ENCODE assay signal across 8 cellular contexts in the genomic region with DNA sequence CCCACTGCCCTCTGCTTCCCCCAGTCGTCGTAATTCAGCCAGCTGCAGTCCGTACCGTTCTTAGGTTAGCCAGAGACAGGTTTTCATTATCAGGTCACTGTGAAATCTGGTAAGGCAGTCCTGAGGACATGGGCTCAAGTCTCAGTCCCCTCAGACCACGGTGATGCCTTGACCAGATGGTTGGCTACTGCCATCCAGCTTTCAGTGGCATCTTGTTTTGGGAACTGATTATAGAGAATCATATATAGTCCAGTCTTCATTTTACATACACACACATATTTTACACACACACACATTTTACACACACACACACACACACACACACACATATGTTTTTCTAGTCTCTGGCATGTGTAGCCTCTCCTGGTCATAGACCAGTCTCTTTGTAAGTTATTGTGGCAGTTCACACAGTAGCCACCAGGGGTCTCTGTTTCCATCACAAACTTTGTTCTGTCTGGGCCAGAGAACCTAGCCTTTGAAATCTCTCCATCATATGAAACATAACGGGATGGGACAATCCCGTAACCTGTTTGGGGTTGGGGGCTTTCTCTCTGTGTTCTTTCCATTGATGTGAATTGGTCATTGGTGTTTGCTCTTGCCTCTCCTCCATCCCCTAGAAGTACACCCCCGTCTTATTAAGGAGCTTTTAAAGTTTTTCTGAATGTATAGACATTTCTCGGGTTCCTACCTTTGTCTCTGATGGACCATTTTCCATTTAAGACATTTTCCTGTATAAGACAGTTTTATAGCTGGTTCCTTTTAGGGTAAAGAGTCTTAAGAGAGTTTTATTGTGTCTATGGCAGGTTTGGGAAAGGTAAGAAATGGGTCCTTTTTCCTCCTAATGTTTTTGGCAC. TPM values are rescaled to one million over a fixed set of nuclear protein-coding genes. Genes with fewer than 3 reads are reported as not detected.
DNase-seq lines count a peak whose midpoint lies in the region; ATAC-seq and TF ChIP-seq lines count a peak whose summit lies in the region.

No MANE protein-coding gene starts in this region.

- H2AFZ ChIP-seq in mesenchymal stem cell (ENCODE audit: low read depth, low read length): no peak overlapping the region

- H3K36me3 ChIP-seq in mesenchymal stem cell (ENCODE audit: control insufficient read depth in 1 of 2, insufficient read depth in 2 of 2, low read depth in 1 of 2, low read length in 2 of 2): peaks cover 36 to 50% of the 10 kb centered on the region in 2 experiments

- H3K27me3 ChIP-seq in dorsolateral prefrontal cortex (no peaks in the 10 kb centered on the region), mesenchymal stem cell (ENCODE audit: control insufficient read depth in 1 of 2, insufficient read depth in 1 of 2, low read length in 2 of 2) (no peaks in the 10 kb centered on the region)

- no peaks in the 10 kb centered on the region for H3K9me3 ChIP-seq in mesenchymal stem cell (ENCODE audit: control insufficient read depth, low read length)

- no peaks in the 10 kb centered on the region for H3K27me3 Mint-ChIP-seq in activated CD4-positive, alpha-beta memory T cell treated with anti-CD3 and anti-CD28 coated beads for 36 hours

- CTCF ChIA-PET in activated CD4-positive, alpha-beta memory T cell treated with anti-CD3 and anti-CD28 coated beads for 36 hours (lab: Charles Lee): interaction anchor here (0.7 to 6.8 kb wide), 23 partner anchors 10 to 244 kb away, joined by 3 to 77 read pairs (median 4); a partner anchor contains a TSS

- no peak overlapping the region for H2BK5ac ChIP-seq in mesenchymal stem cell (ENCODE audit: low read depth, low read length, poor library complexity, severe bottlenecking)

- 81% methylated on average over 6 of the region's 9 CpGs for WGBS in mesenchymal stem cell

- no peak overlapping the region for H2BK120ac ChIP-seq in mesenchymal stem cell (ENCODE audit: low read depth, low read length)

- no peaks in the 10 kb centered on the region for H3K36me3 Mint-ChIP-seq in activated CD4-positive, alpha-beta memory T cell treated with anti-CD3 and anti-CD28 coated beads for 36 hours

- H3K4me1 Mint-ChIP-seq in activated CD4-positive, alpha-beta memory T cell treated with anti-CD3 and anti-CD28 coated beads for 36 hours (ENCODE audit: low read depth): peaks cover 52% of the 10 kb centered on the region

- H3K4ac ChIP-seq in mesenchymal stem cell (ENCODE audit: low read depth in 1 of 2, low read length in 2 of 2): no peak overlapping the region

- peak; percentile 47 for ATAC-seq in HG02973 (IDR thresholded peaks at IDR 0.05; ENCODE audit: unreplicated experiment)
- no peak for ATAC-seq in HG03571 (IDR thresholded peaks at IDR 0.05; ENCODE audit: unreplicated experiment)

- no peaks in the 10 kb centered on the region for H3K79me1 ChIP-seq in mesenchymal stem cell (replicated peaks; ENCODE audit: low read length, poor library complexity, severe bottlenecking)

- DNase-seq in EL (peak; percentile 73), NCI-H748 treated with DMSO at 0.1 percent for 48 hours (lab: John Stamatoyannopoulos, UW) (peak; percentile 13), dorsolateral prefrontal cortex (peak in 6 of 10 donors; percentile 48 to 87 (median 71)), mesenchymal stem cell (peak; percentile 75)
- peak; percentile 81 for DNase-seq in activated CD4-positive, alpha-beta memory T cell treated with anti-CD3 and anti-CD28 coated beads for 36 hours
- peak; percentile 51 to 61 for DNase-seq in stimulated activated CD8-positive, alpha-beta memory T cell treated with anti-CD3 and anti-CD28 coated beads, Interleukin-7, amount 100 ng/mL, for 1 hour (ENCODE audit: low read depth in 2 of 2)

- no peak overlapping the region for H3K23ac ChIP-seq in mesenchymal stem cell (ENCODE audit: low read length in 2 of 2)

- H3K4me3 ChIP-seq in dorsolateral prefrontal cortex (no peak overlapping the region), mesenchymal stem cell (ENCODE audit: insufficient read depth in 1 of 2, low read depth in 1 of 2, low read length in 2 of 2) (no peak overlapping the region)

- no peak overlapping the region for H2BK15ac ChIP-seq in mesenchymal stem cell (ENCODE audit: low read depth, poor library complexity, severe bottlenecking)

- H4K91ac ChIP-seq in mesenchymal stem cell (ENCODE audit: low read length): no peak overlapping the region

- no peak overlapping the region for H2BK12ac ChIP-seq in mesenchymal stem cell (ENCODE audit: low read length in 2 of 2)

- H2AK5ac ChIP-seq in mesenchymal stem cell (ENCODE audit: low read length, severe bottlenecking): no peak overlapping the region

- H3K4me2 ChIP-seq in mesenchymal stem cell (ENCODE audit: low read length, poor library complexity, severe bottlenecking): no peak overlapping the region

- intact Hi-C loops in activated CD4-positive, alpha-beta memory T cell treated with anti-CD3 and anti-CD28 coated beads for 36 hours (cut with micrococcal nuclease): loop anchor here (1.0 to 2.0 kb wide), 3 partner anchors 9 to 121 kb away; no protein-coding TSS in a partner anchor
- intact Hi-C loops in dorsolateral prefrontal cortex (cut with DNase I): no loop called here

- no peaks in the 10 kb centered on the region for H3K9me3 Mint-ChIP-seq in activated CD4-positive, alpha-beta memory T cell treated with anti-CD3 and anti-CD28 coated beads for 36 hours

- TF ChIP-seq CTCF in dorsolateral prefrontal cortex (IDR thresholded peaks at IDR 0.05 in 54 of 56, conservative IDR thresholded peaks at IDR 0.05 in 2 of 56; ENCODE audit: low read depth in 1 of 56, partially characterized antibody in 56 of 56): peak; percentile 60 to 89 (median 79)

- no peak overlapping the region for H3K14ac ChIP-seq in mesenchymal stem cell (ENCODE audit: low read length in 2 of 2)

- peak overlapping the region in 8 of 59 donors; percentile 10 to 36 (median 24) for H3K27ac ChIP-seq in dorsolateral prefrontal cortex
- no peak overlapping the region for H3K27ac ChIP-seq in mesenchymal stem cell (ENCODE audit: low read length, poor library complexity, severe bottlenecking)

- H3K4me1 ChIP-seq in mesenchymal stem cell (ENCODE audit: control insufficient read depth, insufficient read depth, low read depth, low read length): peaks cover 2% of the 10 kb centered on the region

- no peak overlapping the region for H4K8ac ChIP-seq in mesenchymal stem cell (ENCODE audit: low read length)

- POLR2A ChIA-PET in activated CD4-positive, alpha-beta memory T cell treated with anti-CD3 and anti-CD28 coated beads for 36 hours (lab: Charles Lee): interaction anchor here (1.0 to 1.4 kb wide), 2 partner anchors 9 to 45 kb away, joined by 3 to 6 read pairs; a partner anchor contains a TSS

- no peak overlapping the region for H3K18ac ChIP-seq in mesenchymal stem cell (ENCODE audit: low read depth in 1 of 2, low read length in 2 of 2)

- peak overlapping the region; percentile 10 for H3K9ac ChIP-seq in mesenchymal stem cell (ENCODE audit: low read length)

- no peak overlapping the region for H3K4me3 Mint-ChIP-seq in activated CD4-positive, alpha-beta memory T cell treated with anti-CD3 and anti-CD28 coated beads for 36 hours

- no peak overlapping the region for H3K27ac Mint-ChIP-seq in activated CD4-positive, alpha-beta memory T cell treated with anti-CD3 and anti-CD28 coated beads for 36 hours

RNA-seq across cellular contexts. Expression of a gene that starts 8.4 kb away (rescaled TPM):
- total RNA-seq in activated CD4-positive, alpha-beta memory T cell treated with anti-CD3 and anti-CD28 coated beads for 36 hours: 10 to 100 TPM; 18.4 to 19.4 TPM
- total RNA-seq in dorsolateral prefrontal cortex: 1 to 10 TPM; 1.3 to 8.1 (median 3.2) TPM
- polyA plus RNA-seq in mesenchymal stem cell (2013, experiment 1 of 2): 15.5 TPM
- polyA plus RNA-seq in mesenchymal stem cell (2013, experiment 2 of 2): 15.3 TPM

RNA-seq across cellular contexts. Expression of a gene that starts 45.5 kb away (rescaled TPM):
- 100 to 1,000 TPM; 203 TPM for total RNA-seq in activated CD4-positive, alpha-beta memory T cell treated with anti-CD3 and anti-CD28 coated beads for 36 hours
- total RNA-seq in dorsolateral prefrontal cortex: 10 to 100 TPM in 118 of 120 experiments, 1 to 10 TPM in 2; 7.5 to 31.8 (median 17.5) TPM
- 0.93 TPM for polyA plus RNA-seq in mesenchymal stem cell (2013, experiment 1 of 2)
- 1.2 TPM for polyA plus RNA-seq in mesenchymal stem cell (2013, experiment 2 of 2)

Comparison
In these comparisons a context has a peak if more than half of its experiments do, and no peak if none do; other contexts are left out.
1. DNase-seq: peak in every context shown above with its lines; median percentile 81 in activated CD4-positive, alpha-beta memory T cell treated with anti-CD3 and anti-CD28 coated beads for 36 hours; 75 in mesenchymal stem cell; 73 in EL; 71 in dorsolateral prefrontal cortex; 56 in stimulated activated CD8-positive, alpha-beta memory T cell treated with anti-CD3 and anti-CD28 coated beads, Interleukin-7, amount 100 ng/mL, for 1 hour; 13 in NCI-H748 treated with DMSO at 0.1 percent for 48 hours.
2. RNA of a gene that starts 45.5 kb away (total RNA-seq): 203 TPM in activated CD4-positive, alpha-beta memory T cell treated with anti-CD3 and anti-CD28 coated beads for 36 hours; 7.5 to 31.8 TPM in dorsolateral prefrontal cortex; every median in the first group is over 4 times any median in the second.